In the genomic region with DNA sequence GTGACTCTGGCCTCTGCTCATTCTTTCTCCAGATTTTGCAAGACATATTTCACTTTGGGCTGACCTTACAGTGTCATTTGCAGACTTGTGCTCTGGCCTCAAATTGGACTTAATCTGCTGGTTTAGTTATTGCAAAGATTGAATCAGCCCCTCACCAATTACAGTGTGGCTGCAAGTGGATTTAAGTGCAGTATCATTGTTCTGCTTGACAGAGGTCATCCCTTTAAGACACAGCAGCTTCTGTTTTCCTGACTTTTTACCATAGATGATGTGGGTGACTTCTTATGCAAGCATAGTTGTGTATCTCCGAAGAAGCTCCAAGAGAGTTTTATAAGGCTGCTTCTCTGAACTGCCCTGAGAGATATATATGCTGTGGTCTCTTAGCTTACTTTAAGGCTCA, we compare ENCODE assay signal across 9 cellular contexts. TPM values are rescaled to one million over a fixed set of nuclear protein-coding genes. Genes with fewer than 3 reads are reported as not detected.
DNase-seq lines count a peak whose midpoint lies in the region; ATAC-seq and TF ChIP-seq lines count a peak whose summit lies in the region.
"Had no signal": no experiment of that assay in that cellular context is flagged by ENCODE, and none has a peak within 500 bp of the region (broad histone marks: within the 10 kb centered on the region; RNA-seq: fewer than 3 reads in every experiment).

No MANE protein-coding gene starts in this region.

- H3K27me3 Mint-ChIP-seq in MCF 10A (ENCODE audit: insufficient read depth, unreplicated experiment), result no peaks in the 10 kb centered on the region

- peaks cover 40% of the 10 kb centered on the region for H3K4me1 ChIP-seq in ACC112 (ENCODE audit: control insufficient read depth, insufficient read depth, low read length, unreplicated experiment)
- H3K4me1 ChIP-seq in mucosa of rectum (ENCODE audit: control insufficient read depth in 2 of 2, insufficient read depth in 2 of 2, low read length in 2 of 2), result peaks cover 3 to 10% of the 10 kb centered on the region in 2 donors

- H3K9ac ChIP-seq in mucosa of rectum (ENCODE audit: low read depth in 1 of 2, low read length in 2 of 2), result no peak overlapping the region

- H2AFZ ChIP-seq in ACC112 (ENCODE audit: low read length, unreplicated experiment), result no peak overlapping the region

- no peaks in the 10 kb centered on the region for H3K9me3 ChIP-seq in KOPT-K1 (ENCODE audit: insufficient read depth, low read length, poor library complexity, severe bottlenecking)
- H3K9me3 ChIP-seq in mucosa of rectum (ENCODE audit: control insufficient read depth in 2 of 2, low read length in 2 of 2), result no peaks in the 10 kb centered on the region

- H3K4me3 Mint-ChIP-seq in MCF 10A (ENCODE audit: unreplicated experiment), result peak overlapping the region; percentile 95

- CTCF ChIA-PET in MCF 10A (lab: Yijun Ruan, JAX), result interaction anchor here (0.7 to 5.7 kb wide), 10 partner anchors 13 to 890 kb away, joined by 3 to 37 read pairs (median 4); no protein-coding TSS in a partner anchor

- POLR2A ChIA-PET in MCF 10A (lab: Yijun Ruan, JAX), result interaction anchor here (0.7 to 1.5 kb wide), 5 partner anchors 9 to 890 kb away, joined by 3 to 5 read pairs (median 4); no protein-coding TSS in a partner anchor

- DNase-seq in MCF 10A (ENCODE audit: unreplicated experiment), result no peak
- DNase-seq in putamen (ENCODE audit: low spot score), result no peak
- no peak for DNase-seq in 8988T

- no peak for TF ChIP-seq CTCF in MCF 10A (IDR thresholded peaks at IDR 0.05; ENCODE audit: unreplicated experiment)

- ATAC-seq in GM18909 (IDR thresholded peaks at IDR 0.05; ENCODE audit: poor library complexity, unreplicated experiment), result no peak
- ATAC-seq in HG02973 (IDR thresholded peaks at IDR 0.05; ENCODE audit: unreplicated experiment), result no peak
- ATAC-seq: activated naive CD4-positive, alpha-beta T cell treated with anti-CD3 and anti-CD28 coated beads, Interleukin-2, amount 50 U/mL, for 72 hours had no signal

- H3K27me3 ChIP-seq in ACC112 (ENCODE audit: insufficient read depth, low read length), result no peaks in the 10 kb centered on the region
- H3K27me3 ChIP-seq in mucosa of rectum (ENCODE audit: control insufficient read depth in 2 of 2, insufficient read depth in 2 of 2, low read length in 2 of 2), result peaks cover 3 to 17% of the 10 kb centered on the region in 2 donors

- no peaks in the 10 kb centered on the region for H3K9me3 Mint-ChIP-seq in MCF 10A (ENCODE audit: unreplicated experiment)
- H3K9me3 Mint-ChIP-seq: activated naive CD4-positive, alpha-beta T cell treated with anti-CD3 and anti-CD28 coated beads, Interleukin-2, amount 50 U/mL, for 72 hours had no signal

- BruUV-seq in MCF 10A (replicated peaks; lab: Mats Ljungman, UMichigan), result no TSS peak

- no peak overlapping the region for H3K27ac Mint-ChIP-seq in MCF 10A (ENCODE audit: low read depth, unreplicated experiment)
- H3K27ac Mint-ChIP-seq: activated naive CD4-positive, alpha-beta T cell treated with anti-CD3 and anti-CD28 coated beads, Interleukin-2, amount 50 U/mL, for 72 hours had no signal

- H3K4me3 ChIP-seq in ACC112 (ENCODE audit: low read depth, low read length) (peak overlapping the region; percentile 95), mucosa of rectum (ENCODE audit: low read length in 2 of 2) (peak overlapping the region; percentile 70 to 82)

- H3K27ac ChIP-seq in ACC112 (ENCODE audit: low read depth, low read length) (peak overlapping the region; percentile 68), KOPT-K1 (ENCODE audit: low read depth, low read length, poor library complexity, severe bottlenecking) (peak overlapping the region; percentile 86), mucosa of rectum (ENCODE audit: low read depth in 2 of 2, low read length in 2 of 2) (no peak overlapping the region)

- intact Hi-C loops in MCF 10A (cut with micrococcal nuclease), result no loop called here

- peaks cover 14% of the 10 kb centered on the region for H3K36me3 Mint-ChIP-seq in MCF 10A (ENCODE audit: insufficient read depth, unreplicated experiment)

- H3K79me2 ChIP-seq in ACC112 (ENCODE audit: control insufficient read depth, insufficient read depth, low read length, unreplicated experiment), result peaks cover 72% of the 10 kb centered on the region

- peaks cover 28% of the 10 kb centered on the region for H3K4me1 Mint-ChIP-seq in MCF 10A (ENCODE audit: insufficient read depth, unreplicated experiment)

- H3K36me3 ChIP-seq in ACC112 (ENCODE audit: insufficient read depth, low read length) (peaks cover 20% of the 10 kb centered on the region), KOPT-K1 (ENCODE audit: insufficient read depth, low read length) (peaks cover 42% of the 10 kb centered on the region), mucosa of rectum (ENCODE audit: control insufficient read depth in 2 of 2, insufficient read depth in 2 of 2, low read length in 2 of 2) (peaks cover 0 to 5% of the 10 kb centered on the region in 2 donors)

RNA-seq across cellular contexts. Expression of a gene that starts 3.4 kb away (rescaled TPM):
- total RNA-seq in MCF 10A (2022), result 12.9 and 14.3 TPM in 2 replicates

Comparison
In these comparisons a context has a peak if more than half of its experiments do, and no peak if none do; other contexts are left out.
1. H3K27ac ChIP-seq: peak in ACC112 (single experiment) and KOPT-K1 (single experiment); none in mucosa of rectum (0 of 2).